ENCODE assay signal across 2 cellular contexts in the genomic region with DNA sequence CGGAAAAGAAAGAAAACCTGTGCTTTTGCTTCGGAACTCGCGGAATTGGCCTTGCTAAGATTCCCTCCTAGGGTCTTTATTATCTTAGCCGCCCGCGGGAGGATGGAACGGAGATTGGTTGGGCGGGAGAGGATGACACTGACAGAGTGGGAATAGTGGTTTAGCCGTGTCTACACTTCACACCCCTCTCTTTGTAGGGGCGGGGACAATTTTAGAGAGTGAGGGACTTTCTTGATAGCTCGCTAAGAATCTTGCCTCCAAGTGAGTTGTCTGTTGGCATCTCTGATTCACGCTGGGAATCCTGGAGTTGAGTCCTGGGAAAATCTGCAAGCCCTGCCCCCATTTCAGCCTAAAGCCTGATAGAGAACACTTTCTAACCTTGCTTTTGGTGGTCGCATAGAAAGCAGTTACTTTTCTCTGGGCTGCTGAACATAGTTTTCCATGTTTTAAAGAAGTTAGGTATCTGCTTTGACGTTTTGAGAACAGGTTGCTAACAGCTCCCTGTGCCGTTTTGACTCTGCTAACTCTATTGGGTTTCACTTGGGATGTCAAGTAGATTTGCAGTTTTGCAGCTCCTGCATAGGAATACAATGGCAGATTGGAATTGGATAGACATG.
TF ChIP-seq lines count a peak whose summit lies in the region.

No MANE protein-coding gene starts in this region.

TF ChIP-seq in GM23338, 12 proteins besides CTCF, POLR2A, EP300 and RAD21 (continued from another document):
- no peak for TF ChIP-seq NANOG (IDR thresholded peaks at IDR 0.05; ENCODE audit: borderline replicate concordance)
- no peak for TF ChIP-seq ZNF114 (CRISPR knock-in tag; IDR thresholded peaks at IDR 0.05)

TF ChIP-seq in K562, 482 proteins besides CTCF, POLR2A, EP300 and RAD21 (continued from another document and continues in another):
- TF ChIP-seq, protein P1, sequence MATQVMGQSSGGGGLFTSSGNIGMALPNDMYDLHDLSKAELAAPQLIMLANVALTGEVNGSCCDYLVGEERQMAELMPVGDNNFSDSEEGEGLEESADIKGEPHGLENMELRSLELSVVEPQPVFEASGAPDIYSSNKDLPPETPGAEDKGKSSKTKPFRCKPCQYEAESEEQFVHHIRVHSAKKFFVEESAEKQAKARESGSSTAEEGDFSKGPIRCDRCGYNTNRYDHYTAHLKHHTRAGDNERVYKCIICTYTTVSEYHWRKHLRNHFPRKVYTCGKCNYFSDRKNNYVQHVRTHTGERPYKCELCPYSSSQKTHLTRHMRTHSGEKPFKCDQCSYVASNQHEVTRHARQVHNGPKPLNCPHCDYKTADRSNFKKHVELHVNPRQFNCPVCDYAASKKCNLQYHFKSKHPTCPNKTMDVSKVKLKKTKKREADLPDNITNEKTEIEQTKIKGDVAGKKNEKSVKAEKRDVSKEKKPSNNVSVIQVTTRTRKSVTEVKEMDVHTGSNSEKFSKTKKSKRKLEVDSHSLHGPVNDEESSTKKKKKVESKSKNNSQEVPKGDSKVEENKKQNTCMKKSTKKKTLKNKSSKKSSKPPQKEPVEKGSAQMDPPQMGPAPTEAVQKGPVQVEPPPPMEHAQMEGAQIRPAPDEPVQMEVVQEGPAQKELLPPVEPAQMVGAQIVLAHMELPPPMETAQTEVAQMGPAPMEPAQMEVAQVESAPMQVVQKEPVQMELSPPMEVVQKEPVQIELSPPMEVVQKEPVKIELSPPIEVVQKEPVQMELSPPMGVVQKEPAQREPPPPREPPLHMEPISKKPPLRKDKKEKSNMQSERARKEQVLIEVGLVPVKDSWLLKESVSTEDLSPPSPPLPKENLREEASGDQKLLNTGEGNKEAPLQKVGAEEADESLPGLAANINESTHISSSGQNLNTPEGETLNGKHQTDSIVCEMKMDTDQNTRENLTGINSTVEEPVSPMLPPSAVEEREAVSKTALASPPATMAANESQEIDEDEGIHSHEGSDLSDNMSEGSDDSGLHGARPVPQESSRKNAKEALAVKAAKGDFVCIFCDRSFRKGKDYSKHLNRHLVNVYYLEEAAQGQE (CRISPR knock-in tag; IDR thresholded peaks at IDR 0.05; ENCODE audit: low read depth) = no peak
- TF ChIP-seq PTTG1 (tag; IDR thresholded peaks at IDR 0.05; ENCODE audit: low read depth) (no peak), ZNF146 (CRISPR knock-in tag; IDR thresholded peaks at IDR 0.05; ENCODE audit: unreplicated experiment) (no peak), ARID4B (CRISPR knock-in tag; IDR thresholded peaks at IDR 0.05) (no peak; the same call in 1 of the 2 replicates), RBFOX2 (IDR thresholded peaks at IDR 0.05; ENCODE audit: low read depth, low read length) (no peak), CREB1 (IDR thresholded peaks at IDR 0.05) (no peak), CREB1 (CRISPR knock-in tag; IDR thresholded peaks at IDR 0.05) (0 out of 2 replicates have a peak, but pooled peaks have one; percentile 9), HLTF (IDR thresholded peaks at IDR 0.05) (no peak), MGA (IDR thresholded peaks at IDR 0.05) (peak; percentile 31), SIRT6 (IDR thresholded peaks at IDR 0.05; ENCODE audit: low read depth, low read length) (no peak), MAFF (IDR thresholded peaks at IDR 0.05; ENCODE audit: low read length) (no peak), ZMIZ1 (IDR thresholded peaks at IDR 0.05; ENCODE audit: low read depth in 2 of 2, low read length in 2 of 2) (no peak), CREBBP (IDR thresholded peaks at IDR 0.05; ENCODE audit: low read depth, low read length) (no peak), RCOR1 (IDR thresholded peaks at IDR 0.05; ENCODE audit: borderline replicate concordance in 1 of 2, low read depth in 2 of 2, low read length in 2 of 2) (peak in 1 of 2 experiments; percentile 33; a peak in 1 of 4 replicates)
- TF ChIP-seq, protein P2, sequence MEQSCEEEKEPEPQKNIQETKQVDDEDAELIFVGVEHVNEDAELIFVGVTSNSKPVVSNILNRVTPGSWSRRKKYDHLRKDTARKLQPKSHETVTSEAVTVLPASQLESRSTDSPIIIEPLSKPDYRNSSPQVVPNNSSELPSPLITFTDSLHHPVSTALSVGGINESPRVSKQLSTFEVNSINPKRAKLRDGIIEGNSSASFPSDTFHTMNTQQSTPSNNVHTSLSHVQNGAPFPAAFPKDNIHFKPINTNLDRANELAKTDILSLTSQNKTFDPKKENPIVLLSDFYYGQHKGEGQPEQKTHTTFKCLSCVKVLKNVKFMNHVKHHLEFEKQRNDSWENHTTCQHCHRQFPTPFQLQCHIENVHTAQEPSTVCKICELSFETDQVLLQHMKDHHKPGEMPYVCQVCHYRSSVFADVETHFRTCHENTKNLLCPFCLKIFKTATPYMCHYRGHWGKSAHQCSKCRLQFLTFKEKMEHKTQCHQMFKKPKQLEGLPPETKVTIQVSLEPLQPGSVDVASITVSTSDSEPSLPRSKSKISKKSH (CRISPR knock-in tag; IDR thresholded peaks at IDR 0.05) = no peak
- TF ChIP-seq, protein P3, sequence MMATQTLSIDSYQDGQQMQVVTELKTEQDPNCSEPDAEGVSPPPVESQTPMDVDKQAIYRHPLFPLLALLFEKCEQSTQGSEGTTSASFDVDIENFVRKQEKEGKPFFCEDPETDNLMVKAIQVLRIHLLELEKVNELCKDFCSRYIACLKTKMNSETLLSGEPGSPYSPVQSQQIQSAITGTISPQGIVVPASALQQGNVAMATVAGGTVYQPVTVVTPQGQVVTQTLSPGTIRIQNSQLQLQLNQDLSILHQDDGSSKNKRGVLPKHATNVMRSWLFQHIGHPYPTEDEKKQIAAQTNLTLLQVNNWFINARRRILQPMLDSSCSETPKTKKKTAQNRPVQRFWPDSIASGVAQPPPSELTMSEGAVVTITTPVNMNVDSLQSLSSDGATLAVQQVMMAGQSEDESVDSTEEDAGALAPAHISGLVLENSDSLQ (IDR thresholded peaks at IDR 0.05) = peak; percentile 60; the same call in 1 of the 2 replicates
